1 cellular context compared by ENCODE assay signal in the genomic region with DNA sequence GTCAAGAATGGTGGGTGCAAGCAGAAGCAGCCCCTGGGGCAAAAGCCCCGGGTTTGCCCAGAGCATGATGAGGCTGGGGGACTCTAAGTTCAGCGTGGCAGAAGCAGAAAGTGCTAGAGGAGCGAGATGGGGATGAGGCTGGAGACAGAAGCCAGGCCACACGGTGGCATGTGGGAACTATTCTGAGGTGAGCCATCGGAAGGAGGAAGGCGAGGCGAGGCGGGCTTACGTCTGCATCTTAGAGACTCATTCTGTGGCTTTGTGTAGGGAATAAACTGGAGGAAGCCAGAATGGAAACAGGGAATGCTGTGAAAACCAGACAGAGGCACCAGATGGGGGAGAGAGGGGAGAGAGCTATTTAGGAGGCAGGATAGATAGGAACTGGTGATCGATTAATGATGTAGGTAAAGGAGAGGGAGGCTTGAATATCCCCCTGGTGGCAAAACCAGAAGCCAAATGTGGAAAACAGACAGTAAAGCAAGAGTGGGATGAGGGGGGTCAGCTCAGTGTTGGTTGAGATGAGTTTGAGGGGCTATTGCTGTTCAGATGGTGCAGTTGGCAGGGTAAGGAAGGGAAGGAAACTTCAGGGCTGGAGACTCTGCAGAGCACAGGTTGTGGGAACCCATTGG.
TF ChIP-seq lines count a peak whose summit lies in the region.

No MANE protein-coding gene starts in this region.

TF ChIP-seq in IMR-90, 13 proteins besides CTCF, POLR2A, EP300 and RAD21:
- TF ChIP-seq RFX5 (IDR thresholded peaks at IDR 0.05; ENCODE audit: low read depth, low read length) (no peak), FOS (IDR thresholded peaks at IDR 0.05; ENCODE audit: low read depth, low read length) (no peak), RCOR1 (IDR thresholded peaks at IDR 0.05; ENCODE audit: insufficient replicate concordance, low read length) (no peak)
- TF ChIP-seq, protein P1, sequence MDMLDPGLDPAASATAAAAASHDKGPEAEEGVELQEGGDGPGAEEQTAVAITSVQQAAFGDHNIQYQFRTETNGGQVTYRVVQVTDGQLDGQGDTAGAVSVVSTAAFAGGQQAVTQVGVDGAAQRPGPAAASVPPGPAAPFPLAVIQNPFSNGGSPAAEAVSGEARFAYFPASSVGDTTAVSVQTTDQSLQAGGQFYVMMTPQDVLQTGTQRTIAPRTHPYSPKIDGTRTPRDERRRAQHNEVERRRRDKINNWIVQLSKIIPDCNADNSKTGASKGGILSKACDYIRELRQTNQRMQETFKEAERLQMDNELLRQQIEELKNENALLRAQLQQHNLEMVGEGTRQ (IDR thresholded peaks at IDR 0.05; ENCODE audit: low read depth, low read length), result no peak
